10 cellular contexts compared by ENCODE assay signal in genomic region chr1:22751124-22751531, GRCh38. TPM values are rescaled to one million over a fixed set of nuclear protein-coding genes. Genes with fewer than 3 reads are reported as not detected.
A peak's percentile ranks its signal among the peaks of the same experiment; 100 is the strongest.
DNase-seq lines count a peak whose midpoint lies in the region; ATAC-seq and TF ChIP-seq lines count a peak whose summit lies in the region.
"Had no signal": no experiment of that assay in that cellular context is flagged by ENCODE, and none has a peak within 500 bp of the region (broad histone marks: within the 10 kb centered on the region; RNA-seq: fewer than 3 reads in every experiment).

No MANE protein-coding gene starts in this region.

- H2BK15ac ChIP-seq in H9 (ENCODE audit: low read depth, low read length): no peak overlapping the region

- no peak overlapping the region for H4K8ac ChIP-seq in H9 (replicated peaks; ENCODE audit: insufficient read length, low read depth, low read length)

- no peak overlapping the region for H3K18ac ChIP-seq in H9 (ENCODE audit: insufficient read length, low read depth, low read length)

- H3K14ac ChIP-seq in H9 (ENCODE audit: insufficient read depth, low read length): no peak overlapping the region

- H2AFZ ChIP-seq in hepatocyte (no peak overlapping the region), H9 (ENCODE audit: low read length) (no peak overlapping the region)

- H3K56ac ChIP-seq in H9 (ENCODE audit: insufficient read length, low read depth, low read length): no peak overlapping the region

- no peak overlapping the region for H3K4ac ChIP-seq in H9 (ENCODE audit: low read depth, low read length)

- H3K27me3 Mint-ChIP-seq in H9 (ENCODE audit: low read depth): no peaks in the 10 kb centered on the region
- H3K27me3 Mint-ChIP-seq in stimulated activated naive B cell treated with anti-CD40 and anti-IgM and Interleukin-4, amounts not matched to agents 10 μg/mL and 1 μg/mL and 100 μg/mL, for 72 hours: peaks cover 8 to 17% of the 10 kb centered on the region in 2 donors

- H3K27me3 ChIP-seq in hepatocyte (no peaks in the 10 kb centered on the region), thyroid gland (no peaks in the 10 kb centered on the region), H9 (ENCODE audit: insufficient read depth, low read length) (no peaks in the 10 kb centered on the region)

- H4K91ac ChIP-seq in H9 (ENCODE audit: insufficient read length, low read depth, low read length): no peak overlapping the region

- H2AK5ac ChIP-seq in H9 (ENCODE audit: insufficient read length, low read length): no peak overlapping the region

- no peak overlapping the region for H3K4me3 Mint-ChIP-seq in H9
- no peak overlapping the region for H3K4me3 Mint-ChIP-seq in stimulated activated naive B cell treated with anti-CD40 and anti-IgM and Interleukin-4, amounts not matched to agents 10 μg/mL and 1 μg/mL and 100 μg/mL, for 72 hours

- H3K4me3 ChIP-seq in hepatocyte (no peak overlapping the region), thyroid gland (replicated peaks in 1 of 3) (no peak overlapping the region)

- intact Hi-C loops in thyroid gland (cut with DNase I): no loop called here

- H3K36me3 Mint-ChIP-seq in H9 (ENCODE audit: insufficient read depth in 1 of 3, low read depth in 3 of 3): no peaks in the 10 kb centered on the region
- no peaks in the 10 kb centered on the region for H3K36me3 Mint-ChIP-seq in stimulated activated naive B cell treated with anti-CD40 and anti-IgM and Interleukin-4, amounts not matched to agents 10 μg/mL and 1 μg/mL and 100 μg/mL, for 72 hours

- H3K36me3 ChIP-seq in hepatocyte (replicated peaks; ENCODE audit: insufficient read depth, low read depth): no peaks in the 10 kb centered on the region
- no peaks in the 10 kb centered on the region for H3K36me3 ChIP-seq in thyroid gland

- H3K79me1 ChIP-seq in H9 (ENCODE audit: insufficient read depth, low read depth, low read length, poor library complexity, severe bottlenecking): no peaks in the 10 kb centered on the region

- H3K9me3 ChIP-seq in hepatocyte (ENCODE audit: low read depth) (no peaks in the 10 kb centered on the region), thyroid gland (no peaks in the 10 kb centered on the region), H9 (ENCODE audit: control insufficient read depth, low read depth, low read length) (no peaks in the 10 kb centered on the region)

- no peaks in the 10 kb centered on the region for H3K9me3 Mint-ChIP-seq in H9
- H3K9me3 Mint-ChIP-seq in stimulated activated naive B cell treated with anti-CD40 and anti-IgM and Interleukin-4, amounts not matched to agents 10 μg/mL and 1 μg/mL and 100 μg/mL, for 72 hours: no peaks in the 10 kb centered on the region

- TF ChIP-seq CTCF in hepatocyte (IDR thresholded peaks at IDR 0.05; ENCODE audit: poor library complexity) (no peak), thyroid gland (IDR thresholded peaks at IDR 0.05) (peak in 1 of 6 experiments; percentile 9), H9 (conservative IDR thresholded peaks at IDR 0.05) (no peak)

- 58% methylated on average over 6 of the region's 6 CpGs for WGBS in hepatocyte (ENCODE audit: low lambda C conversion rate, missing lambda C conversion rate)
- WGBS in thyroid gland, 2 donors: 47 to 70% methylated on average over 6 of the region's 6 CpGs
- WGBS in H9 (ENCODE audit: extremely low coverage, insufficient read length, low lambda C conversion rate): no CpG with 5 or more reads among the region's 6 CpGs

- no peaks in the 10 kb centered on the region for H3K23me2 ChIP-seq in H9 (ENCODE audit: insufficient read length, low read depth, low read length, poor library complexity, severe bottlenecking)

- no peak overlapping the region for H3K9ac ChIP-seq in H9 (ENCODE audit: extremely low read depth, insufficient read length, low read length)

- H3K4me1 Mint-ChIP-seq in H9: peaks cover 8 to 30% of the 10 kb centered on the region in 2 experiments
- peaks cover 6 to 8% of the 10 kb centered on the region in 2 donors for H3K4me1 Mint-ChIP-seq in stimulated activated naive B cell treated with anti-CD40 and anti-IgM and Interleukin-4, amounts not matched to agents 10 μg/mL and 1 μg/mL and 100 μg/mL, for 72 hours

- H4K5ac ChIP-seq in H9 (ENCODE audit: insufficient read length, low read depth, low read length): no peak overlapping the region

- H3K27ac Mint-ChIP-seq in H9: no peak overlapping the region; a peak in 1 of 7 replicates
- H3K27ac Mint-ChIP-seq in stimulated activated naive B cell treated with anti-CD40 and anti-IgM and Interleukin-4, amounts not matched to agents 10 μg/mL and 1 μg/mL and 100 μg/mL, for 72 hours: no peak overlapping the region

- no peak overlapping the region for H2BK120ac ChIP-seq in H9 (ENCODE audit: low read depth, low read length, poor library complexity, severe bottlenecking)

- no peak overlapping the region for H3K23ac ChIP-seq in H9 (ENCODE audit: insufficient read length, low read depth, low read length)

- H3K27ac ChIP-seq in hepatocyte (peak overlapping the region; percentile 86), thyroid gland (peak overlapping the region; percentile 87 to 89 (median 88)), H9 (ENCODE audit: insufficient read length, low read depth, low read length) (no peak overlapping the region)

- H4K20me1 ChIP-seq in hepatocyte (ENCODE audit: insufficient read depth, poor library complexity, severe bottlenecking) (no peaks in the 10 kb centered on the region), H9 (ENCODE audit: control insufficient read depth, insufficient read depth, insufficient read length) (no peaks in the 10 kb centered on the region)

- H2BK20ac ChIP-seq in H9 (ENCODE audit: low read depth, low read length, poor library complexity, severe bottlenecking): no peak overlapping the region

- DNase-seq in NCI-H2029 (lab: John Stamatoyannopoulos, UW) (peak; percentile 84), NCI-H2029 treated with DMSO at 0.1 percent for 48 hours (lab: John Stamatoyannopoulos, UW) (no peak), NCI-H69 (lab: John Stamatoyannopoulos, UW) (peak; percentile 86), hepatocyte (ENCODE audit: low spot score) (no peak), thyroid gland (peak; percentile 76 to 78), H9 (no peak)
- no peak for DNase-seq in stimulated activated naive B cell treated with anti-CD40 and anti-IgM and Interleukin-4, amounts not matched to agents 10 μg/mL and 1 μg/mL and 100 μg/mL, for 72 hours
- DNase-seq: GF-D8; stimulated activated CD4-positive, alpha-beta T cell treated with anti-CD3 and anti-CD28 coated beads, Interleukin-4, amount 100 ng/mL, for 4 hours had no signal

- no peak overlapping the region for H3T11ph ChIP-seq in H9 (ENCODE audit: low read length)

- no peak for TF ChIP-seq POLR2A in thyroid gland (IDR thresholded peaks at IDR 0.05)

- H3K79me2 ChIP-seq in hepatocyte: peaks cover 8% of the 10 kb centered on the region
- no peaks in the 10 kb centered on the region for H3K79me2 ChIP-seq in H9 (ENCODE audit: insufficient read depth, low read length)

- H3K4me2 ChIP-seq in hepatocyte (no peak overlapping the region), H9 (ENCODE audit: insufficient read depth, insufficient read length, low read length) (no peak overlapping the region)

- H3K4me1 ChIP-seq in hepatocyte (ENCODE audit: insufficient read depth): peaks cover 17% of the 10 kb centered on the region
- peaks cover 39 to 49% of the 10 kb centered on the region in 2 donors for H3K4me1 ChIP-seq in thyroid gland
- H3K4me1 ChIP-seq in H9 (ENCODE audit: insufficient read depth, low read length): no peaks in the 10 kb centered on the region

- ATAC-seq in stimulated activated naive B cell treated with anti-CD40 and anti-IgM and Interleukin-4, amounts not matched to agents 10 μg/mL and 1 μg/mL and 100 μg/mL, for 72 hours (replicated peaks): no peak
- no peak for ATAC-seq in GM21576 (IDR thresholded peaks at IDR 0.05; ENCODE audit: unreplicated experiment)

- H3K9me2 ChIP-seq in hepatocyte (replicated peaks; ENCODE audit: insufficient read depth): no peaks in the 10 kb centered on the region

- no peak overlapping the region for H2BK5ac ChIP-seq in H9 (ENCODE audit: insufficient read length, low read length)

- no peak overlapping the region for H2BK12ac ChIP-seq in H9 (ENCODE audit: insufficient read length, low read depth, low read length)

RNA-seq across cellular contexts. Expression of gene EPHB2, which starts 40.5 kb away (rescaled TPM):
- total RNA-seq in hepatocyte: 11.9 and 18.3 TPM in 2 replicates
- 15.8 and 17.2 TPM in 2 replicates for polyA plus RNA-seq in hepatocyte
- total RNA-seq in thyroid gland: 10 to 100 TPM in 3 of 4 donors, 1 to 10 TPM in 1; 7.5 to 27.3 (median 23.8) TPM
- total RNA-seq in H9 (2021): 8.3 and 9.5 TPM in 2 replicates

Comparison
In these comparisons a context has a peak if more than half of its experiments do, and no peak if none do; other contexts are left out.
1. DNase-seq: peak in NCI-H2029 (single experiment), NCI-H69 (single experiment) and thyroid gland (2 of 2); none in NCI-H2029 treated with DMSO at 0.1 percent for 48 hours (single experiment), hepatocyte (single experiment), H9 (single experiment) and stimulated activated naive B cell treated with anti-CD40 and anti-IgM and Interleukin-4, amounts not matched to agents 10 μg/mL and 1 μg/mL and 100 μg/mL, for 72 hours (single experiment).